Comparison of ENCODE assay signal across 9 cellular contexts in genomic region chr9:18208166-18209059, GRCh38.
DNase-seq lines count a peak whose midpoint lies in the region; ATAC-seq, FAIRE-seq and TF ChIP-seq lines count a peak whose summit lies in the region.
"Had no signal": no experiment of that assay in that cellular context is flagged by ENCODE, and none has a peak within 500 bp of the region (broad histone marks: within the 10 kb centered on the region; RNA-seq: fewer than 3 reads in every experiment).

No MANE protein-coding gene starts in this region.

- 11% methylated on average over 3 of the region's 3 CpGs for WGBS in GM12878 (ENCODE audit: insufficient coverage, insufficient replicate concordance, low lambda C conversion rate, missing lambda C conversion rate)

- peak; percentile 31; the same call in 1 of the 2 replicates for TF ChIP-seq RAD21 in GM12878 (IDR thresholded peaks at IDR 0.05; ENCODE audit: insufficient read depth, low read depth, low read length)

- no peaks in the 10 kb centered on the region for H3K27me3 ChIP-seq in GM12878 (replicated peaks in 1 of 2; ENCODE audit: control insufficient read depth in 2 of 2, insufficient read depth in 2 of 2, low read length in 1 of 2)

- POLR2A ChIA-PET in GM12878 (lab: Charles Lee), result no interaction called here

- no peaks in the 10 kb centered on the region for H3K9me3 Mint-ChIP-seq in activated naive CD4-positive, alpha-beta T cell treated with anti-CD3 and anti-CD28 coated beads, Interleukin-2, amount 50 U/mL, for 72 hours

- no peak overlapping the region for H3K4me2 ChIP-seq in GM12878 (ENCODE audit: control insufficient read depth, insufficient read depth)

- no TSS peak for BruUV-seq in GM12878 (replicated peaks; lab: Mats Ljungman, UMichigan)

- TF ChIP-seq CTCF in GM12878 (IDR thresholded peaks at IDR 0.05 in 2 of 3, conservative IDR thresholded peaks at IDR 0.05 in 1 of 3; ENCODE audit: control insufficient read depth in 2 of 3, extremely low read depth in 1 of 3, insufficient read depth in 1 of 3, low read depth in 3 of 3, low read length in 3 of 3), result peak; percentile 12 to 42 (median 36); a peak in 3 of 6 replicates

- no peaks in the 10 kb centered on the region for H3K4me1 ChIP-seq in GM12878 (ENCODE audit: control insufficient read depth, insufficient read depth, low read length)

- H3K9ac ChIP-seq in GM12878 (ENCODE audit: control insufficient read depth, insufficient read depth, low read length), result no peak overlapping the region

- H2AFZ ChIP-seq in GM12878 (ENCODE audit: control insufficient read depth, low read depth, low read length), result no peak overlapping the region

- DNase-seq in DMS153 (lab: John Stamatoyannopoulos, UW) (peak; percentile 6), LHCN-M2 (ENCODE audit: low read depth) (peak; percentile 36), GM12878 (ENCODE audit: low read depth, low spot score) (no peak), left colon (peak; percentile 71 to 76), activated T-cell treated with anti-CD3 and anti-CD28 coated beads for 4 hours (no peak)
- no peak for DNase-seq in activated naive CD4-positive, alpha-beta T cell treated with anti-CD3 and anti-CD28 coated beads, Interleukin-2, amount 50 U/mL, for 72 hours (ENCODE audit: low spot score in 2 of 2)
- no peak for DNase-seq in effector CD8-positive, alpha-beta T cell (lab: John Stamatoyannopoulos, UW)

- no peak for ATAC-seq in GM12878
- peak; percentile 86 for ATAC-seq in left colon
- ATAC-seq in activated naive CD4-positive, alpha-beta T cell treated with anti-CD3 and anti-CD28 coated beads, Interleukin-2, amount 50 U/mL, for 72 hours, result no peak
- no peak for ATAC-seq in HG03159 (IDR thresholded peaks at IDR 0.05; ENCODE audit: unreplicated experiment)

- intact Hi-C loops in GM12878 (cut with micrococcal nuclease; ENCODE audit: unreplicated experiment), result no loop called here
- intact Hi-C loops in left colon (cut with DNase I, micrococcal nuclease), result loop anchor here in 1 of 2 donors (2.0 to 10.0 kb wide), 3 partner anchors 144 to 676 kb away; no protein-coding TSS in a partner anchor

- H4K20me1 ChIP-seq in GM12878 (ENCODE audit: control insufficient read depth, insufficient read depth), result no peaks in the 10 kb centered on the region

- no peaks in the 10 kb centered on the region for H3K79me2 ChIP-seq in GM12878 (ENCODE audit: control insufficient read depth, insufficient read depth, low read length)

- no peak for FAIRE-seq in GM12878 (lab: Jason Lieb, UNC)

- no peak overlapping the region for H3K27ac ChIP-seq in GM12878 (ENCODE audit: control insufficient read depth, insufficient read depth)

- TF ChIP-seq POLR2A in GM12878 (IDR thresholded peaks at IDR 0.05; ENCODE audit: low read depth, low read length), result no peak

- no peaks in the 10 kb centered on the region for H3K36me3 Mint-ChIP-seq in activated naive CD4-positive, alpha-beta T cell treated with anti-CD3 and anti-CD28 coated beads, Interleukin-2, amount 50 U/mL, for 72 hours
- H3K36me3 Mint-ChIP-seq: IgD-negative memory B cell had no signal

- RAD21 ChIA-PET in GM12878 (lab: Charles Lee; ENCODE audit: unreplicated experiment), result interaction anchor here (1.0 to 1.8 kb wide), 2 partner anchors 400 to 408 kb away, joined by 3 to 4 read pairs; no protein-coding TSS in a partner anchor

- SMC1A ChIA-PET in GM12878 (lab: Charles Lee; ENCODE audit: uncharacterized antibody, unreplicated experiment), result interaction anchor here (1.0 to 2.2 kb wide), 2 partner anchors 396 to 397 kb away, joined by 3 to 10 read pairs; no protein-coding TSS in a partner anchor

- H3K27ac Mint-ChIP-seq in activated naive CD4-positive, alpha-beta T cell treated with anti-CD3 and anti-CD28 coated beads, Interleukin-2, amount 50 U/mL, for 72 hours, result no peak overlapping the region
- H3K27ac Mint-ChIP-seq: IgD-negative memory B cell had no signal

- CTCF ChIA-PET in GM12878 (lab: Yijun Ruan, JAX), result interaction anchor here (1.0 to 7.5 kb wide), 5 partner anchors 9 to 675 kb away, joined by 3 to 153 read pairs (median 3); no protein-coding TSS in a partner anchor

- H3K4me3 ChIP-seq in GM12878, result no peak overlapping the region

- no peaks in the 10 kb centered on the region for H3K9me3 ChIP-seq in GM12878 (replicated peaks; ENCODE audit: control insufficient read depth, insufficient read depth, low read length)

- in situ Hi-C loops in GM12878 (cut with MboI), result loop anchor here (5.0 to 10.0 kb wide), 2 partner anchors 396 to 674 kb away; no protein-coding TSS in a partner anchor

- no peaks in the 10 kb centered on the region for H3K36me3 ChIP-seq in GM12878 (ENCODE audit: control insufficient read depth in 2 of 2, insufficient read depth in 2 of 2, low read length in 1 of 2)

- TF ChIP-seq EP300 in GM12878 (IDR thresholded peaks at IDR 0.05; ENCODE audit: borderline replicate concordance in 1 of 2, control insufficient read depth in 1 of 2, low read depth in 2 of 2, low read length in 2 of 2), result no peak

TF ChIP-seq in GM12878, 131 proteins besides CTCF, POLR2A, EP300 and RAD21:
- TF ChIP-seq SMC3 (IDR thresholded peaks at IDR 0.05; ENCODE audit: borderline replicate concordance, low read length) (peak; percentile 40), CUX1 (IDR thresholded peaks at IDR 0.05; ENCODE audit: insufficient replicate concordance, low read depth, low read length) (no peak)
TF ChIP-seq in GM12878: peak in this region for 1.

Comparison
In these comparisons a context has a peak if more than half of its experiments do, and no peak if none do; other contexts are left out.
1. DNase-seq: peak in DMS153 (single experiment), LHCN-M2 (single experiment) and left colon (2 of 2); none in GM12878 (single experiment), activated T-cell treated with anti-CD3 and anti-CD28 coated beads for 4 hours (single experiment), activated naive CD4-positive, alpha-beta T cell treated with anti-CD3 and anti-CD28 coated beads, Interleukin-2, amount 50 U/mL, for 72 hours (0 of 2) and effector CD8-positive, alpha-beta T cell (single experiment).